Comparison of ENCODE assay signal across 8 cellular contexts in the genomic region with DNA sequence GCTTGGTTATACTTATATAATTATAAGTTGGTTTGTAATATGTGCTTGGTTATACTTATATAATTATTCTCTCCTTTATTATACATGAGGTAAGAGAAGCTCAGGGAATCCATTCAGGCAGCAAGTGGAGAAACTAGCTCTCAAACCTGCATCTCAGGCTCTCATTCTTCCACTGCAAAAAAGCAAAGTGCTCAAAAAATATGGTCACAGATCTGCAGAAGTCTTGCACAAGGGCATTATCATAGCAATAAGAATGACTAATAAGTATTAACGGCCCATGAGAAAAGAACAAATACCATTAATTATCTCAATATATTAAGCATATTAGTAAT. TPM values are rescaled to one million over a fixed set of nuclear protein-coding genes. Genes with fewer than 3 reads are reported as not detected.
DNase-seq lines count a peak whose midpoint lies in the region; ATAC-seq and TF ChIP-seq lines count a peak whose summit lies in the region.

No MANE protein-coding gene starts in this region.

- H3K4me1 ChIP-seq in BE2C (no peaks in the 10 kb centered on the region; the same call in 1 of the 2 replicates), HEK293 (ENCODE audit: control insufficient read depth, insufficient read depth, low read length) (peaks cover 18% of the 10 kb centered on the region), adrenal gland (replicated peaks in 1 of 2) (peaks cover 19 to 51% of the 10 kb centered on the region in 2 donors), aorta (ENCODE audit: control insufficient read depth in 1 of 2, insufficient read depth in 2 of 2, low read length in 2 of 2) (peaks cover 0 to 2% of the 10 kb centered on the region in 2 donors)

- POLR2A ChIA-PET in HEK293 (lab: Yijun Ruan, JAX) = interaction anchor here (0.6 to 3.1 kb wide), 14 partner anchors 9 to 331 kb away, joined by 3 to 66 read pairs (median 5); a partner anchor contains a TSS
- POLR2A ChIA-PET in naive thymus-derived CD8-positive, alpha-beta T cell (lab: Charles Lee) = interaction anchor here (0.6 to 4.3 kb wide), 6 partner anchors 8 to 112 kb away, joined by 3 to 81 read pairs (median 10); a partner anchor contains a TSS

- CTCF ChIA-PET in HEK293 (lab: Yijun Ruan, JAX) = interaction anchor here (0.6 to 0.7 kb wide), 2 partner anchors 371 to 418 kb away, joined by 3 to 4 read pairs; no protein-coding TSS in a partner anchor

- H3K9me3 Mint-ChIP-seq in naive thymus-derived CD8-positive, alpha-beta T cell = no peaks in the 10 kb centered on the region

- no peak for ATAC-seq in naive thymus-derived CD8-positive, alpha-beta T cell
- no peak for ATAC-seq in aorta (ENCODE audit: low FRiP score)
- no peak for ATAC-seq in GM18519 (IDR thresholded peaks at IDR 0.05; ENCODE audit: low FRiP score, unreplicated experiment)

- H3K27me3 Mint-ChIP-seq in naive thymus-derived CD8-positive, alpha-beta T cell = no peaks in the 10 kb centered on the region

- H3K4me3 ChIP-seq in BE2C (ENCODE audit: low read depth, low read length) = peak overlapping the region; percentile 17; the same call in 1 of the 2 replicates
- H3K4me3 ChIP-seq in HEK293 (ENCODE audit: low read depth, low read length) = no peak overlapping the region
- peak overlapping the region in 2 of 4 donors; percentile 89 to 100 for H3K4me3 ChIP-seq in adrenal gland
- no peak overlapping the region for H3K4me3 ChIP-seq in aorta (ENCODE audit: low read length in 2 of 2)

- H3K4me3 Mint-ChIP-seq in naive thymus-derived CD8-positive, alpha-beta T cell = peak overlapping the region in 7 of 10 donors; percentile 50 to 92 (median 84)

- no peaks in the 10 kb centered on the region for H3K27me3 ChIP-seq in BE2C
- H3K27me3 ChIP-seq in adrenal gland = no peaks in the 10 kb centered on the region
- H3K27me3 ChIP-seq in aorta (ENCODE audit: control insufficient read depth in 1 of 2, insufficient read depth in 2 of 2, low read length in 1 of 2) = no peaks in the 10 kb centered on the region

- DNase-seq in BE2C (no peak), adrenal gland (peak in 1 of 7 donors; percentile 27), aorta (no peak), DMS114 treated with DMSO at 0.1 percent for 48 hours (lab: John Stamatoyannopoulos, UW; ENCODE audit: unreplicated experiment) (no peak), amniotic stem cell (lab: John Stamatoyannopoulos, UW) (no peak)
- no peak for DNase-seq in naive thymus-derived CD8-positive, alpha-beta T cell

- no peaks in the 10 kb centered on the region for H3K36me3 Mint-ChIP-seq in naive thymus-derived CD8-positive, alpha-beta T cell

- no peak for TF ChIP-seq POLR2A in adrenal gland (IDR thresholded peaks at IDR 0.05)

- WGBS in adrenal gland, 4 donors = 0 to 2% (median 0%) methylated on average over 1 of the region's 1 CpG
- WGBS in aorta, 2 donors = 0% methylated on average over 1 of the region's 1 CpG

- H3K36me3 ChIP-seq in BE2C (no peaks in the 10 kb centered on the region), HEK293 (ENCODE audit: control insufficient read depth in 2 of 2, insufficient read depth in 1 of 2, low read length in 2 of 2) (peaks cover 0 to 5% of the 10 kb centered on the region in 2 experiments; a peak in 1 of 3 replicates), adrenal gland (replicated peaks in 1 of 2) (no peaks in the 10 kb centered on the region), aorta (ENCODE audit: control insufficient read depth in 1 of 2, insufficient read depth in 2 of 2, low read length in 1 of 2) (no peaks in the 10 kb centered on the region)

- H3K27ac ChIP-seq in HEK293 (ENCODE audit: extremely low read depth, low read depth, low read length) = no peak overlapping the region
- H3K27ac ChIP-seq in adrenal gland = peak overlapping the region in 3 of 5 donors; percentile 24 to 94 (median 92)
- H3K27ac ChIP-seq in aorta (ENCODE audit: low read depth in 1 of 2, low read length in 2 of 2) = no peak overlapping the region

- H3K9me3 ChIP-seq in BE2C (no peaks in the 10 kb centered on the region), HEK293 (ENCODE audit: control insufficient read depth, insufficient read depth, low read depth, low read length) (no peaks in the 10 kb centered on the region), adrenal gland (replicated peaks in 1 of 3) (no peaks in the 10 kb centered on the region), aorta (ENCODE audit: control insufficient read depth, low read length) (no peaks in the 10 kb centered on the region)

- intact Hi-C loops in adrenal gland (cut with DNase I) = no loop called here
- intact Hi-C loops in aorta (cut with DNase I) = loop anchor here (5.0 kb wide), 2 partner anchors 438 to 723 kb away; a partner anchor contains a TSS

- peaks cover 9 to 41% (median 33%) of the 10 kb centered on the region in 4 donors for H3K4me1 Mint-ChIP-seq in naive thymus-derived CD8-positive, alpha-beta T cell

- H3K27ac Mint-ChIP-seq in naive thymus-derived CD8-positive, alpha-beta T cell = peak overlapping the region in 7 of 10 donors; percentile 34 to 92 (median 84)

- no peak for TF ChIP-seq CTCF in BE2C (IDR thresholded peaks at IDR 0.05; ENCODE audit: low read depth, low read length)
- no peak for TF ChIP-seq CTCF in HEK293 (tag by site-specific recombination; IDR thresholded peaks at IDR 0.05)
- no peak for TF ChIP-seq CTCF in adrenal gland (IDR thresholded peaks at IDR 0.05)

TF ChIP-seq in HEK293, 187 proteins besides CTCF, POLR2A, EP300 and RAD21:
- TF ChIP-seq, protein P1, sequence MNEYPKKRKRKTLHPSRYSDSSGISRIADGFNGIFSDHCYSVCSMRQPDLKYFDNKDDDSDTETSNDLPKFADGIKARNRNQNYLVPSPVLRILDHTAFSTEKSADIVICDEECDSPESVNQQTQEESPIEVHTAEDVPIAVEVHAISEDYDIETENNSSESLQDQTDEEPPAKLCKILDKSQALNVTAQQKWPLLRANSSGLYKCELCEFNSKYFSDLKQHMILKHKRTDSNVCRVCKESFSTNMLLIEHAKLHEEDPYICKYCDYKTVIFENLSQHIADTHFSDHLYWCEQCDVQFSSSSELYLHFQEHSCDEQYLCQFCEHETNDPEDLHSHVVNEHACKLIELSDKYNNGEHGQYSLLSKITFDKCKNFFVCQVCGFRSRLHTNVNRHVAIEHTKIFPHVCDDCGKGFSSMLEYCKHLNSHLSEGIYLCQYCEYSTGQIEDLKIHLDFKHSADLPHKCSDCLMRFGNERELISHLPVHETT (tag by site-specific recombination; IDR thresholded peaks at IDR 0.05) = peak; percentile 32; the same call in 1 of the 2 replicates
- no peak for TF ChIP-seq ZNF394 (tag by site-specific recombination; IDR thresholded peaks at IDR 0.05; ENCODE audit: borderline replicate concordance)

RNA-seq across cellular contexts. Expression of a gene that starts 0.5 kb away (rescaled TPM):
- polyA plus RNA-seq in BE2C (2012; ENCODE audit: insufficient read depth, insufficient read length, low read depth) = 14.3 TPM
- 10 to 100 TPM; 18.2 to 45.9 (median 30.0) TPM for total RNA-seq in adrenal gland
- polyA plus RNA-seq in adrenal gland = 10 to 100 TPM; 11.4 to 25.7 (median 13.9) TPM
- total RNA-seq in naive thymus-derived CD8-positive, alpha-beta T cell = 10 to 100 TPM; 36.1 to 38.4 TPM
- polyA plus RNA-seq in naive thymus-derived CD8-positive, alpha-beta T cell = 10 to 100 TPM; 32.5 to 57.6 (median 55.9) TPM
- total RNA-seq in aorta = 10 to 100 TPM; 21.2 to 35.5 TPM
- polyA plus RNA-seq in aorta = 10 to 100 TPM in 1 of 2 donors, 1 to 10 TPM in 1; 8.9 to 26.0 TPM

RNA-seq across cellular contexts. Expression of a gene that starts 16.3 kb away (rescaled TPM):
- polyA plus RNA-seq in BE2C (2012; ENCODE audit: insufficient read depth, insufficient read length, low read depth) = 20.3 TPM
- 10 to 100 TPM in 7 of 8 donors, 1 to 10 TPM in 1; 9.4 to 32.6 (median 21.2) TPM for total RNA-seq in adrenal gland
- 10 to 100 TPM in 1 of 3 donors, 1 to 10 TPM in 2; 7.2 to 31.8 (median 7.2) TPM for polyA plus RNA-seq in adrenal gland
- 10 to 100 TPM; 37.3 to 44.0 TPM for total RNA-seq in naive thymus-derived CD8-positive, alpha-beta T cell
- polyA plus RNA-seq in naive thymus-derived CD8-positive, alpha-beta T cell = 10 to 100 TPM in 1 of 3 donors, 1 to 10 TPM in 2; 8.7 to 17.3 (median 8.9) TPM
- 10 to 100 TPM; 23.4 to 27.5 TPM for total RNA-seq in aorta
- polyA plus RNA-seq in aorta = 1 to 10 TPM; 2.1 to 5.1 TPM

Comparison
In these comparisons a context has a peak if more than half of its experiments do, and no peak if none do; other contexts are left out.
1. H3K27ac ChIP-seq: peak in adrenal gland (3 of 5); none in HEK293 (single experiment) and aorta (0 of 2).
2. intact Hi-C loops: an anchor here in aorta (5.0 kb wide); none called in adrenal gland.